29 cellular contexts compared by ENCODE assay signal in genomic region chr4:97262769-97263168, GRCh38.
"Had no signal": no experiment of that assay in that cellular context is flagged by ENCODE, and none has a peak within 500 bp of the region (broad histone marks: within the 10 kb centered on the region; RNA-seq: fewer than 3 reads in every experiment).

No MANE protein-coding gene starts in this region.

- H3K9me3 ChIP-seq: stomach, suprapubic skin, testis, thoracic aorta, thyroid gland, tibial artery, tibial nerve, transverse colon, upper lobe of left lung, upper lobe of right lung, uterus, vagina had no signal

- DNase-seq: stimulated activated CD4-positive, alpha-beta T cell treated with anti-CD3 and anti-CD28 coated beads, Interleukin-2, amount 100 ng/mL, for 48 hours; stimulated activated CD4-positive, alpha-beta T cell treated with anti-CD3 and anti-CD28 coated beads, Interleukin-4, amount 100 ng/mL, for 1 hour; stimulated activated CD4-positive, alpha-beta T cell treated with anti-CD3 and anti-CD28 coated beads, Interleukin-4, amount 100 ng/mL, for 24 hours; stimulated activated CD4-positive, alpha-beta T cell treated with anti-CD3 and anti-CD28 coated beads, Interleukin-4, amount 100 ng/mL, for 4 hours; stimulated activated CD8-positive, alpha-beta memory T cell treated with anti-CD3 and anti-CD28 coated beads, Interleukin-4, amount 100 ng/mL, for 48 hours; stimulated activated naive B cell treated with anti-CD40 and anti-IgM and Interleukin-4, amounts not matched to agents 10 μg/mL and 1 μg/mL and 100 μg/mL, for 72 hours; stimulated activated naive CD4-positive, alpha-beta T cell; stimulated activated naive CD4-positive, alpha-beta T cell treated with Interleukin-2 at 50 U/mL for 16 hours; stimulated activated naive CD8-positive, alpha-beta T cell treated with anti-CD3 and anti-CD28 coated beads, Interleukin-15, amount 100 ng/mL, for 72 hours; stimulated activated naive CD8-positive, alpha-beta T cell treated with anti-CD3 and anti-CD28 coated beads, Interleukin-15, Interleukin-2, amounts not matched to agents 100 U/mL and 50 U/mL, for 24 hours; stomach; substantia nigra; testis; thyroid gland; tibial artery; transverse colon; trophoblast cell; upper lobe of left lung; upper lobe of right lung; uterus had no signal

- H3K4me1 ChIP-seq: stomach, suprapubic skin, testis, thyroid gland, tibial artery, tibial nerve, transverse colon, upper lobe of left lung, upper lobe of right lung, uterus, vagina had no signal

- H3K27ac Mint-ChIP-seq: stimulated activated effector memory CD8-positive, alpha-beta T cell treated with anti-CD3 and anti-CD28 coated beads, Interleukin-12 subunit alpha, Interleukin-12 subunit beta, amount 100 ng/mL, for 72 hours; stimulated activated memory B cell treated with anti-CD40 and anti-IgM and Interleukin-4, amounts not matched to agents 10 μg/mL and 1 μg/mL and 100 μg/mL, for 72 hours; stimulated activated naive B cell treated with anti-CD40 and anti-IgM and Interleukin-4, amounts not matched to agents 10 μg/mL and 1 μg/mL and 100 μg/mL, for 72 hours; stimulated activated naive CD8-positive, alpha-beta T cell treated with anti-CD3 and anti-CD28 coated beads, Interleukin-15, amount 100 ng/mL, for 72 hours; stimulated activated naive CD8-positive, alpha-beta T cell treated with anti-CD3 and anti-CD28 coated beads, Interleukin-15, Interleukin-2, amounts not matched to agents 100 ng/mL and 50 ng/mL, for 24 hours; type B pancreatic cell had no signal

- H3K36me3 ChIP-seq: stomach, suprapubic skin, thoracic aorta, thyroid gland, tibial artery, tibial nerve, transverse colon, upper lobe of left lung, upper lobe of right lung, uterus, vagina had no signal

- ATAC-seq: stimulated activated effector memory CD8-positive, alpha-beta T cell treated with anti-CD3 and anti-CD28 coated beads, Interleukin-12 subunit alpha, Interleukin-12 subunit beta, amount 100 ng/mL, for 72 hours; stimulated activated memory B cell treated with anti-CD40 and anti-IgM and Interleukin-4, amounts not matched to agents 10 μg/mL and 1 μg/mL and 100 μg/mL, for 72 hours; stimulated activated naive B cell treated with anti-CD40 and anti-IgM and Interleukin-4, amounts not matched to agents 10 μg/mL and 1 μg/mL and 100 μg/mL, for 72 hours; stimulated activated naive CD8-positive, alpha-beta T cell treated with anti-CD3 and anti-CD28 coated beads, Interleukin-15, amount 100 ng/mL, for 72 hours; stimulated activated naive CD8-positive, alpha-beta T cell treated with anti-CD3 and anti-CD28 coated beads, Interleukin-15, Interleukin-2, amounts not matched to agents 100 U/mL and 50 U/mL, for 24 hours; upper lobe of right lung had no signal

- H3K27me3 ChIP-seq: stomach, suprapubic skin, testis, thyroid gland, tibial artery, tibial nerve, transverse colon, upper lobe of left lung, upper lobe of right lung, uterus, vagina had no signal

- H3K4me3 Mint-ChIP-seq: stimulated activated effector memory CD8-positive, alpha-beta T cell treated with anti-CD3 and anti-CD28 coated beads, Interleukin-12 subunit alpha, Interleukin-12 subunit beta, amount 100 ng/mL, for 72 hours; stimulated activated memory B cell treated with anti-CD40 and anti-IgM and Interleukin-4, amounts not matched to agents 10 μg/mL and 1 μg/mL and 100 μg/mL, for 72 hours; stimulated activated naive B cell treated with anti-CD40 and anti-IgM and Interleukin-4, amounts not matched to agents 10 μg/mL and 1 μg/mL and 100 μg/mL, for 72 hours; stimulated activated naive CD8-positive, alpha-beta T cell treated with anti-CD3 and anti-CD28 coated beads, Interleukin-15, amount 100 ng/mL, for 72 hours; stimulated activated naive CD8-positive, alpha-beta T cell treated with anti-CD3 and anti-CD28 coated beads, Interleukin-15, Interleukin-2, amounts not matched to agents 100 ng/mL and 50 ng/mL, for 24 hours; type B pancreatic cell had no signal

- FAIRE-seq: urothelium cell line had no signal

- H3K36me3 Mint-ChIP-seq: stimulated activated effector memory CD8-positive, alpha-beta T cell treated with anti-CD3 and anti-CD28 coated beads, Interleukin-12 subunit alpha, Interleukin-12 subunit beta, amount 100 ng/mL, for 72 hours; stimulated activated memory B cell treated with anti-CD40 and anti-IgM and Interleukin-4, amounts not matched to agents 10 μg/mL and 1 μg/mL and 100 μg/mL, for 72 hours; stimulated activated naive B cell treated with anti-CD40 and anti-IgM and Interleukin-4, amounts not matched to agents 10 μg/mL and 1 μg/mL and 100 μg/mL, for 72 hours; type B pancreatic cell had no signal

- H3K4me3 ChIP-seq: stomach, suprapubic skin, testis, thoracic aorta, thyroid gland, tibial artery, tibial nerve, transverse colon, upper lobe of left lung, upper lobe of right lung, uterus, vagina had no signal

- H3K9me3 Mint-ChIP-seq: stimulated activated memory B cell treated with anti-CD40 and anti-IgM and Interleukin-4, amounts not matched to agents 10 μg/mL and 1 μg/mL and 100 μg/mL, for 72 hours; type B pancreatic cell had no signal

- H3K4me1 Mint-ChIP-seq: stimulated activated effector memory CD8-positive, alpha-beta T cell treated with anti-CD3 and anti-CD28 coated beads, Interleukin-12 subunit alpha, Interleukin-12 subunit beta, amount 100 ng/mL, for 72 hours; stimulated activated memory B cell treated with anti-CD40 and anti-IgM and Interleukin-4, amounts not matched to agents 10 μg/mL and 1 μg/mL and 100 μg/mL, for 72 hours; stimulated activated naive B cell treated with anti-CD40 and anti-IgM and Interleukin-4, amounts not matched to agents 10 μg/mL and 1 μg/mL and 100 μg/mL, for 72 hours; stimulated activated naive CD8-positive, alpha-beta T cell treated with anti-CD3 and anti-CD28 coated beads, Interleukin-15, amount 100 ng/mL, for 72 hours had no signal

- H3K27me3 Mint-ChIP-seq: stimulated activated memory B cell treated with anti-CD40 and anti-IgM and Interleukin-4, amounts not matched to agents 10 μg/mL and 1 μg/mL and 100 μg/mL, for 72 hours; stimulated activated naive B cell treated with anti-CD40 and anti-IgM and Interleukin-4, amounts not matched to agents 10 μg/mL and 1 μg/mL and 100 μg/mL, for 72 hours; stimulated activated naive CD8-positive, alpha-beta T cell treated with anti-CD3 and anti-CD28 coated beads, Interleukin-15, amount 100 ng/mL, for 72 hours; stimulated activated naive CD8-positive, alpha-beta T cell treated with anti-CD3 and anti-CD28 coated beads, Interleukin-15, Interleukin-2, amounts not matched to agents 100 ng/mL and 50 ng/mL, for 24 hours had no signal

- H3K27ac ChIP-seq: stomach, suprapubic skin, testis, thoracic aorta, thyroid gland, tibial artery, tibial nerve, transverse colon, upper lobe of left lung, upper lobe of right lung, uterus, vagina had no signal
